2 cellular contexts compared by ENCODE assay signal in genomic region chr2:223700221-223700620, GRCh38.
TF ChIP-seq lines count a peak whose summit lies in the region.

No MANE protein-coding gene starts in this region.

TF ChIP-seq in A549, 52 proteins besides CTCF, POLR2A, EP300 and RAD21:
- no peak for TF ChIP-seq GATA3 (IDR thresholded peaks at IDR 0.05; ENCODE audit: borderline replicate concordance)
- no peak for TF ChIP-seq BHLHE40 (IDR thresholded peaks at IDR 0.05; ENCODE audit: low read depth, low read length)
- TF ChIP-seq CBX8 (IDR thresholded peaks at IDR 0.05), result no peak
- TF ChIP-seq ZFP36 (IDR thresholded peaks at IDR 0.05; ENCODE audit: borderline replicate concordance, partially characterized antibody), result no peak
- TF ChIP-seq KDM5A (IDR thresholded peaks at IDR 0.05), result no peak
- TF ChIP-seq, protein P1, sequence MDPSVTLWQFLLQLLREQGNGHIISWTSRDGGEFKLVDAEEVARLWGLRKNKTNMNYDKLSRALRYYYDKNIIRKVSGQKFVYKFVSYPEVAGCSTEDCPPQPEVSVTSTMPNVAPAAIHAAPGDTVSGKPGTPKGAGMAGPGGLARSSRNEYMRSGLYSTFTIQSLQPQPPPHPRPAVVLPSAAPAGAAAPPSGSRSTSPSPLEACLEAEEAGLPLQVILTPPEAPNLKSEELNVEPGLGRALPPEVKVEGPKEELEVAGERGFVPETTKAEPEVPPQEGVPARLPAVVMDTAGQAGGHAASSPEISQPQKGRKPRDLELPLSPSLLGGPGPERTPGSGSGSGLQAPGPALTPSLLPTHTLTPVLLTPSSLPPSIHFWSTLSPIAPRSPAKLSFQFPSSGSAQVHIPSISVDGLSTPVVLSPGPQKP (IDR thresholded peaks at IDR 0.05; ENCODE audit: low read depth, low read length), result no peak

TF ChIP-seq in IMR-90, 13 proteins besides CTCF, POLR2A, EP300 and RAD21:
- TF ChIP-seq, protein P2, sequence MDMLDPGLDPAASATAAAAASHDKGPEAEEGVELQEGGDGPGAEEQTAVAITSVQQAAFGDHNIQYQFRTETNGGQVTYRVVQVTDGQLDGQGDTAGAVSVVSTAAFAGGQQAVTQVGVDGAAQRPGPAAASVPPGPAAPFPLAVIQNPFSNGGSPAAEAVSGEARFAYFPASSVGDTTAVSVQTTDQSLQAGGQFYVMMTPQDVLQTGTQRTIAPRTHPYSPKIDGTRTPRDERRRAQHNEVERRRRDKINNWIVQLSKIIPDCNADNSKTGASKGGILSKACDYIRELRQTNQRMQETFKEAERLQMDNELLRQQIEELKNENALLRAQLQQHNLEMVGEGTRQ (IDR thresholded peaks at IDR 0.05; ENCODE audit: low read depth, low read length), result no peak
- TF ChIP-seq RCOR1 (IDR thresholded peaks at IDR 0.05; ENCODE audit: insufficient replicate concordance, low read length), result no peak
- TF ChIP-seq, protein P1 (IDR thresholded peaks at IDR 0.05; ENCODE audit: borderline replicate concordance, low read depth, low read length), result no peak
- TF ChIP-seq MXI1 (IDR thresholded peaks at IDR 0.05; ENCODE audit: borderline replicate concordance, low read depth, low read length), result no peak
- TF ChIP-seq CEBPB (IDR thresholded peaks at IDR 0.05; ENCODE audit: low read depth, low read length), result no peak
- TF ChIP-seq MAZ (IDR thresholded peaks at IDR 0.05; ENCODE audit: borderline replicate concordance, low read depth, low read length), result no peak
- no peak for TF ChIP-seq MAFK (IDR thresholded peaks at IDR 0.05; ENCODE audit: low read depth, low read length)
- no peak for TF ChIP-seq RFX5 (IDR thresholded peaks at IDR 0.05; ENCODE audit: low read depth, low read length)
TF ChIP-seq in IMR-90: peak in this region for 0.
